Comparison of ENCODE assay signal across 9 cellular contexts in genomic region chr22:29031236-29031982, GRCh38. TPM values are rescaled to one million over a fixed set of nuclear protein-coding genes. Genes with fewer than 3 reads are reported as not detected.
A peak's percentile ranks its signal among the peaks of the same experiment; 100 is the strongest.
DNase-seq lines count a peak whose midpoint lies in the region; ATAC-seq and TF ChIP-seq lines count a peak whose summit lies in the region.
"Had no signal": no experiment of that assay in that cellular context is flagged by ENCODE, and none has a peak within 500 bp of the region (broad histone marks: within the 10 kb centered on the region; RNA-seq: fewer than 3 reads in every experiment).

No MANE protein-coding gene starts in this region.

- intact Hi-C loops in body of pancreas (cut with DNase I): no loop called here

- no peaks in the 10 kb centered on the region for H3K36me3 ChIP-seq in body of pancreas (replicated peaks in 1 of 2; ENCODE audit: insufficient read depth in 1 of 2, low read depth in 2 of 2)
- peaks cover 5% of the 10 kb centered on the region; the same call in 1 of the 2 replicates for H3K36me3 ChIP-seq in iPS-20b (ENCODE audit: insufficient read depth, low read depth, low read length)

- no peak overlapping the region for H3K4me3 Mint-ChIP-seq in T-helper 2 cell treated with Interferon-gamma antibody and Interleukin-4, amounts not matched to agents 5 μg/mL and 100 μg/mL, for 36 hours

- H3K9ac ChIP-seq in iPS-20b (ENCODE audit: low read depth, low read length): peak overlapping the region; percentile 69; the same call in 1 of the 2 replicates

- TF ChIP-seq POLR2A in body of pancreas (IDR thresholded peaks at IDR 0.05): peak in 1 of 3 donors; percentile 13

- 33 to 41% methylated on average over 12 to 17 of the region's 17 CpGs for WGBS in body of pancreas, 2 donors

- H3K9me3 ChIP-seq in body of pancreas (no peaks in the 10 kb centered on the region), iPS-20b (ENCODE audit: insufficient read depth, low read depth, low read length) (no peaks in the 10 kb centered on the region)

- peaks cover 13% of the 10 kb centered on the region for H3K4me1 Mint-ChIP-seq in T-helper 2 cell treated with Interferon-gamma antibody and Interleukin-4, amounts not matched to agents 5 μg/mL and 100 μg/mL, for 36 hours (ENCODE audit: low read depth)

- H3K9me3 Mint-ChIP-seq in T-helper 2 cell treated with Interferon-gamma antibody and Interleukin-4, amounts not matched to agents 5 μg/mL and 100 μg/mL, for 36 hours: no peaks in the 10 kb centered on the region
- H3K9me3 Mint-ChIP-seq: CD4-positive, CD25-positive, alpha-beta regulatory T cell had no signal

- H3K27me3 ChIP-seq in body of pancreas (no peaks in the 10 kb centered on the region), iPS-20b (ENCODE audit: insufficient read depth, low read length) (no peaks in the 10 kb centered on the region)

- DNase-seq in NCI-H2029 (lab: John Stamatoyannopoulos, UW) (peak; percentile 6), NCI-H2029 treated with DMSO at 0.1 percent for 48 hours (lab: John Stamatoyannopoulos, UW) (no peak), body of pancreas (peak; percentile 60 to 82 (median 72)), SKM-1 treated with dmso at 0.1 percent for 144 hours (lab: John Stamatoyannopoulos, UW; ENCODE audit: unreplicated experiment) (no peak)
- no peak for DNase-seq in T-helper 2 cell treated with Interferon-gamma antibody and Interleukin-4, amounts not matched to agents 5 μg/mL and 100 μg/mL, for 36 hours (ENCODE audit: low spot score)
- DNase-seq: CD4-positive, CD25-positive, alpha-beta regulatory T cell had no signal

- H3K4me1 ChIP-seq in body of pancreas (peaks cover 54% of the 10 kb centered on the region), iPS-20b (ENCODE audit: insufficient read depth, low read length) (peaks cover 25% of the 10 kb centered on the region)

- H3K36me3 Mint-ChIP-seq in T-helper 2 cell treated with Interferon-gamma antibody and Interleukin-4, amounts not matched to agents 5 μg/mL and 100 μg/mL, for 36 hours (ENCODE audit: low read depth): no peaks in the 10 kb centered on the region
- H3K36me3 Mint-ChIP-seq: CD4-positive, CD25-positive, alpha-beta regulatory T cell had no signal

- TF ChIP-seq CTCF in body of pancreas (IDR thresholded peaks at IDR 0.05): peak in 2 of 7 experiments; percentile 11 to 22

- peak; percentile 70 for ATAC-seq in body of pancreas
- no peak for ATAC-seq in HG03469 (IDR thresholded peaks at IDR 0.05; ENCODE audit: unreplicated experiment)

- no peak overlapping the region for H3K27ac Mint-ChIP-seq in T-helper 2 cell treated with Interferon-gamma antibody and Interleukin-4, amounts not matched to agents 5 μg/mL and 100 μg/mL, for 36 hours
- H3K27ac Mint-ChIP-seq: CD4-positive, CD25-positive, alpha-beta regulatory T cell had no signal

- H3K4me3 ChIP-seq in body of pancreas (no peak overlapping the region), iPS-20b (ENCODE audit: low read length) (peak overlapping the region; percentile 82; the same call in 1 of the 2 replicates), skin epidermis (peak overlapping the region in 4 of 7 experiments; percentile 2 to 28 (median 12))

- peaks cover 62% of the 10 kb centered on the region for H3K27me3 Mint-ChIP-seq in T-helper 2 cell treated with Interferon-gamma antibody and Interleukin-4, amounts not matched to agents 5 μg/mL and 100 μg/mL, for 36 hours (ENCODE audit: low read depth)

- H3K27ac ChIP-seq in body of pancreas (peak overlapping the region; percentile 82 to 93 (median 87)), iPS-20b (ENCODE audit: low read length) (peak overlapping the region; percentile 54), skin epidermis (peak overlapping the region; percentile 8 to 88 (median 67))

RNA-seq across cellular contexts. Expression of gene C22orf31, which starts 30.2 kb away (rescaled TPM):
- total RNA-seq in body of pancreas: not detected
- total RNA-seq: CD4-positive, CD25-positive, alpha-beta regulatory T cell had no signal

RNA-seq across cellular contexts. Expression of gene KREMEN1, which starts 41.4 kb away (rescaled TPM):
- 1 to 10 TPM; 6.6 to 7.3 TPM for total RNA-seq in body of pancreas

Comparison
In these comparisons a context has a peak if more than half of its experiments do, and no peak if none do; other contexts are left out.
1. DNase-seq: peak in NCI-H2029 (single experiment) and body of pancreas (4 of 4); none in NCI-H2029 treated with DMSO at 0.1 percent for 48 hours (single experiment), SKM-1 treated with dmso at 0.1 percent for 144 hours (single experiment) and T-helper 2 cell treated with Interferon-gamma antibody and Interleukin-4, amounts not matched to agents 5 μg/mL and 100 μg/mL, for 36 hours (single experiment).
2. H3K4me3 ChIP-seq: peak in iPS-20b (single experiment) and skin epidermis (4 of 7); none in body of pancreas (0 of 2).
3. Peak in every context shown above with its lines, with median percentiles within 50 percentile points of each other: H3K27ac ChIP-seq.